Comparison of ENCODE assay signal across 1 cellular context in genomic region chr1:207744000-207744534, GRCh38.
TF ChIP-seq lines count a peak whose summit lies in the region.

No MANE protein-coding gene starts in this region.

TF ChIP-seq in K562, 482 proteins besides CTCF, POLR2A, EP300 and RAD21 (continued from another document and continues in another):
- no peak for TF ChIP-seq ZBTB5 (IDR thresholded peaks at IDR 0.05)
- TF ChIP-seq HDAC8 (tag; IDR thresholded peaks at IDR 0.05): peak; percentile 81
- TF ChIP-seq C11orf30 (IDR thresholded peaks at IDR 0.05; ENCODE audit: low read depth): no peak
- TF ChIP-seq ZBED1 (IDR thresholded peaks at IDR 0.05): no peak
- no peak for TF ChIP-seq ZNF57 (CRISPR knock-in tag; IDR thresholded peaks at IDR 0.05)
- 0 out of 2 replicates have a peak, but pooled peaks have one; percentile 50 for TF ChIP-seq HDAC2 (IDR thresholded peaks at IDR 0.05)
- TF ChIP-seq ZNF79 (CRISPR knock-in tag; IDR thresholded peaks at IDR 0.05; ENCODE audit: low read depth): peak; percentile 79; the same call in 1 of the 2 replicates
- no peak for TF ChIP-seq ZFX (CRISPR knock-in tag; IDR thresholded peaks at IDR 0.05)
- peak; percentile 24; the same call in 1 of the 2 replicates for TF ChIP-seq NFIX (CRISPR knock-in tag; IDR thresholded peaks at IDR 0.05; ENCODE audit: low read depth)
- TF ChIP-seq ZNF41 (CRISPR knock-in tag; conservative IDR thresholded peaks at IDR 0.05): peak; percentile 75; the same call in 1 of the 2 replicates
- TF ChIP-seq TFAM (CRISPR knock-in tag; conservative IDR thresholded peaks at IDR 0.05): no peak
- TF ChIP-seq CHD4 (IDR thresholded peaks at IDR 0.05; ENCODE audit: insufficient read depth, insufficient replicate concordance, low read depth, low read length, poor library complexity, severe bottlenecking): no peak
- 0 out of 2 replicates have a peak, but pooled peaks have one; percentile 21 for TF ChIP-seq MTA3 (IDR thresholded peaks at IDR 0.05; ENCODE audit: borderline replicate concordance)
- peak; percentile 33; the same call in 1 of the 2 replicates for TF ChIP-seq IRF9 (tag; IDR thresholded peaks at IDR 0.05)
- no peak for TF ChIP-seq HNRNPL (IDR thresholded peaks at IDR 0.05; ENCODE audit: low read depth, low read length)
- 0 out of 2 replicates have a peak, but pooled peaks have one; percentile 5 for TF ChIP-seq DEAF1 (CRISPR knock-in tag; IDR thresholded peaks at IDR 0.05)
- peak; percentile 54; the same call in 1 of the 2 replicates for TF ChIP-seq BACH1 (tag; IDR thresholded peaks at IDR 0.05)
- no peak for TF ChIP-seq KDM5B (IDR thresholded peaks at IDR 0.05; ENCODE audit: insufficient replicate concordance, low read depth, low read length)
- 0 out of 2 replicates have a peak, but pooled peaks have one; percentile 58 for TF ChIP-seq ZNF584 (CRISPR knock-in tag; IDR thresholded peaks at IDR 0.05; ENCODE audit: low read depth)
- TF ChIP-seq ZFP91 (CRISPR knock-in tag; IDR thresholded peaks at IDR 0.05): no peak
- TF ChIP-seq CREB3 (tag; conservative IDR thresholded peaks at IDR 0.05; ENCODE audit: low read depth): peak; percentile 88
- no peak for TF ChIP-seq POLR2G (IDR thresholded peaks at IDR 0.05; ENCODE audit: low read depth, low read length)
- peak; percentile 72; the same call in 1 of the 2 replicates for TF ChIP-seq ZNF644 (tag; IDR thresholded peaks at IDR 0.05; ENCODE audit: low read depth)
- peak; percentile 15; the same call in 1 of the 2 replicates for TF ChIP-seq MTA2 (IDR thresholded peaks at IDR 0.05; ENCODE audit: low read depth)
- 0 out of 2 replicates have a peak, but pooled peaks have one; percentile 76 for TF ChIP-seq ELK3 (CRISPR knock-in tag; IDR thresholded peaks at IDR 0.05)
- no peak for TF ChIP-seq RB1 (IDR thresholded peaks at IDR 0.05; ENCODE audit: low read depth)
- no peak for TF ChIP-seq TBP (optimal IDR thresholded peaks at IDR 0.05; ENCODE audit: low read depth, low read length)
- peak; percentile 35; the same call in 1 of the 2 replicates for TF ChIP-seq POLR2AphosphoS5 (IDR thresholded peaks at IDR 0.05; ENCODE audit: control insufficient read depth, insufficient read depth, low read depth, low read length)
- TF ChIP-seq ZNF395 (CRISPR knock-in tag; IDR thresholded peaks at IDR 0.05): peak; percentile 77; the same call in 1 of the 2 replicates
- TF ChIP-seq CXXC5 (CRISPR knock-in tag; IDR thresholded peaks at IDR 0.05): peak; percentile 84
- no peak for TF ChIP-seq BHLHE40 (IDR thresholded peaks at IDR 0.05; ENCODE audit: low read length)
- TF ChIP-seq ZNF766 (CRISPR knock-in tag; conservative IDR thresholded peaks at IDR 0.05): 0 out of 2 replicates have a peak, but pooled peaks have one; percentile 63
- no peak for TF ChIP-seq THRA (IDR thresholded peaks at IDR 0.05)
- 0 out of 2 replicates have a peak, but pooled peaks have one; percentile 37 for TF ChIP-seq ZBTB2 (IDR thresholded peaks at IDR 0.05)
- TF ChIP-seq CBFA2T2 (conservative IDR thresholded peaks at IDR 0.05): peak; percentile 76
- peak; percentile 95 for TF ChIP-seq DMBX1 (CRISPR knock-in tag; IDR thresholded peaks at IDR 0.05; ENCODE audit: borderline replicate concordance)
- peak in 1 of 2 experiments; percentile 82; a peak in 2 of 4 replicates for TF ChIP-seq ZNF639 (CRISPR knock-in tag; conservative IDR thresholded peaks at IDR 0.05 in 1 of 2, IDR thresholded peaks at IDR 0.05 in 1 of 2)
- TF ChIP-seq TAL1 (IDR thresholded peaks at IDR 0.05): peak; percentile 73
- TF ChIP-seq ARHGAP35 (IDR thresholded peaks at IDR 0.05; ENCODE audit: partially characterized antibody): no peak
- TF ChIP-seq TEAD2 (tag; IDR thresholded peaks at IDR 0.05): peak; percentile 77
- peak; percentile 37; the same call in 1 of the 2 replicates for TF ChIP-seq NFE2L1 (tag; IDR thresholded peaks at IDR 0.05; ENCODE audit: borderline replicate concordance, low read depth)
- no peak for TF ChIP-seq KLF10 (CRISPR knock-in tag; IDR thresholded peaks at IDR 0.05)
- TF ChIP-seq MTF1 (CRISPR knock-in tag; IDR thresholded peaks at IDR 0.05; ENCODE audit: borderline replicate concordance): no peak
- no peak for TF ChIP-seq NR4A1 (CRISPR knock-in tag; IDR thresholded peaks at IDR 0.05)
- TF ChIP-seq NR4A1 (tag; IDR thresholded peaks at IDR 0.05): peak; percentile 86
- TF ChIP-seq HNRNPK (IDR thresholded peaks at IDR 0.05; ENCODE audit: low read depth, low read length, poor library complexity, severe bottlenecking): no peak
- no peak for TF ChIP-seq CCAR2 (IDR thresholded peaks at IDR 0.05; ENCODE audit: low read depth, low read length)
- TF ChIP-seq SP2 (IDR thresholded peaks at IDR 0.05; ENCODE audit: extremely low read depth, low read depth, low read length, poor library complexity, severe bottlenecking): no peak
- no peak for TF ChIP-seq NR2F6 (CRISPR knock-in tag; IDR thresholded peaks at IDR 0.05)
- TF ChIP-seq GABPB2 (CRISPR knock-in tag; conservative IDR thresholded peaks at IDR 0.05): no peak
- TF ChIP-seq PTRF (tag; IDR thresholded peaks at IDR 0.05): peak; percentile 79
